21 cellular contexts compared by ENCODE assay signal in the genomic region with DNA sequence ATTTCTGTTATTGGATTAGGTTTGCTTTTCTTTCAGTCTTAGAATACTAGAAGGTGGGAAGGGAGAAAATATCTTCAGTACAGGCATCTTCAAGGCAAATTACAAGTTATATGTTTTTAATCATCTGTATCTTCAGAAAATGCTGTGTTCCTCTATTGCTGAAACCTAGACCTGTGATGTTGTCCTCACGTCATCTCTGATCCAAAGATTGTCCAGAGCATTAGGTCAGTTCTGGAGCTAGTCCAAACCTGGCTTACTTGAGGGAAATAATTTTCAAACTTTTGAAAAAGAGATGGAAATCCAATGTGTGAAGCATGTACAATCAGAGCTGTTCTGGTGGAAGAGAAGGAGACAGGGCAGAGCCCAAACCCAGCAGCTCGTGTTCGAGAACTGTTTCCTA.
DNase-seq lines count a peak whose midpoint lies in the region; FAIRE-seq and TF ChIP-seq lines count a peak whose summit lies in the region.
"Had no signal": no experiment of that assay in that cellular context is flagged by ENCODE, and none has a peak within 500 bp of the region (broad histone marks: within the 10 kb centered on the region; RNA-seq: fewer than 3 reads in every experiment).

No MANE protein-coding gene starts in this region.

- no peak for TF ChIP-seq EP300 in sigmoid colon (IDR thresholded peaks at IDR 0.05)

- no peak for TF ChIP-seq POLR2A in sigmoid colon (IDR thresholded peaks at IDR 0.05)

- H3K27ac ChIP-seq in sigmoid colon (peak overlapping the region in 2 of 4 donors; percentile 9 to 44), caudate nucleus (ENCODE audit: low read depth, low read length) (no peak overlapping the region)

- no peaks in the 10 kb centered on the region for H3K9me3 ChIP-seq in sigmoid colon
- H3K9me3 ChIP-seq: SK-N-SH had no signal

- H3K4me3 ChIP-seq in cardiac fibroblast (replicated peaks in 1 of 2; ENCODE audit: low read depth in 2 of 2, low read length in 2 of 2) = no peak overlapping the region
- H3K4me3 ChIP-seq in fibroblast of the aortic adventitia (ENCODE audit: low read depth, low read length) = no peak overlapping the region
- H3K4me3 ChIP-seq in sigmoid colon = no peak overlapping the region

- intact Hi-C loops in sigmoid colon (cut with DNase I) = loop anchor here (5.0 kb wide), 1 partner anchor 61 kb away; no protein-coding TSS in a partner anchor

- no peaks in the 10 kb centered on the region for H3K36me3 ChIP-seq in sigmoid colon

- TF ChIP-seq CTCF in cardiac fibroblast (IDR thresholded peaks at IDR 0.05; ENCODE audit: low read depth, low read length) (no peak), fibroblast of the aortic adventitia (IDR thresholded peaks at IDR 0.05; ENCODE audit: insufficient read depth, low read length) (no peak), sigmoid colon (IDR thresholded peaks at IDR 0.05) (no peak)

- peaks cover 0 to 10% (median 5%) of the 10 kb centered on the region in 4 donors for H3K4me1 ChIP-seq in sigmoid colon

- 42 to 65% methylated on average over 3 of the region's 3 CpGs for WGBS in sigmoid colon, 2 donors

- H3K27me3 ChIP-seq in sigmoid colon = no peaks in the 10 kb centered on the region

- no peak for FAIRE-seq in HTR-8/SVneo (lab: Jason Lieb, UNC)
- FAIRE-seq: GM12891, GM19239 had no signal

- DNase-seq in GM04504 (ENCODE audit: low read depth) = peak; percentile 11
- peak; percentile 15 to 25 for DNase-seq in cardiac fibroblast (ENCODE audit: low read depth in 2 of 2)
- DNase-seq in fibroblast of the aortic adventitia (ENCODE audit: low read depth) = peak; percentile 59
- DNase-seq in DMS 273 treated with DMSO at 0.1 percent for 48 hours (lab: John Stamatoyannopoulos, UW) = no peak
- no peak for DNase-seq in HTR-8/SVneo (ENCODE audit: insufficient read length, low spot score)
- no peak for DNase-seq in sigmoid colon
- no peak for DNase-seq in caudate nucleus (lab: John Stamatoyannopoulos, UW)
- DNase-seq: ACHN; CD4-positive, alpha-beta memory T cell; GF-D8; GOT3; KG1; MV-4-11; NCI-H1417; NCI-H187; NCI-H226; NCI-H524; SHP77 treated with DMSO at 0.1 percent for 48 hours; SK-N-SH had no signal

Comparison
In these comparisons a context has a peak if more than half of its experiments do, and no peak if none do; other contexts are left out.
1. DNase-seq: peak in GM04504 (single experiment), cardiac fibroblast (2 of 2) and fibroblast of the aortic adventitia (single experiment); none in DMS 273 treated with DMSO at 0.1 percent for 48 hours (single experiment), HTR-8/SVneo (single experiment), sigmoid colon (single experiment) and caudate nucleus (0 of 61).